14 cellular contexts compared by ENCODE assay signal in genomic region chr16:89277049-89277448, GRCh38. TPM values are rescaled to one million over a fixed set of nuclear protein-coding genes. Genes with fewer than 3 reads are reported as not detected.
DNase-seq lines count a peak whose midpoint lies in the region; ATAC-seq and TF ChIP-seq lines count a peak whose summit lies in the region.
"Had no signal": no experiment of that assay in that cellular context is flagged by ENCODE, and none has a peak within 500 bp of the region (broad histone marks: within the 10 kb centered on the region; RNA-seq: fewer than 3 reads in every experiment).

No MANE protein-coding gene starts in this region.

- peaks cover 35% of the 10 kb centered on the region for H3K36me3 Mint-ChIP-seq in activated CD4-positive, alpha-beta T cell treated with anti-CD3 and anti-CD28 coated beads for 36 hours (ENCODE audit: low read depth)
- peaks cover 61% of the 10 kb centered on the region for H3K36me3 Mint-ChIP-seq in CD4-positive, alpha-beta T cell (ENCODE audit: low read depth)
- H3K36me3 Mint-ChIP-seq in activated CD8-positive, alpha-beta T cell treated with anti-CD3 and anti-CD28 coated beads for 36 hours (ENCODE audit: low read depth) = peaks cover 33% of the 10 kb centered on the region
- peaks cover 10% of the 10 kb centered on the region for H3K36me3 Mint-ChIP-seq in glutamatergic neuron (ENCODE audit: unreplicated experiment)

- no peak for DNase-seq in activated CD4-positive, alpha-beta T cell treated with anti-CD3 and anti-CD28 coated beads for 36 hours
- no peak for DNase-seq in activated CD4-positive, alpha-beta T cell treated with anti-CD3 and anti-CD28 coated beads for 4 hours
- DNase-seq in CD4-positive, alpha-beta T cell = no peak
- DNase-seq in activated CD8-positive, alpha-beta T cell treated with anti-CD3 and anti-CD28 coated beads for 36 hours = no peak
- DNase-seq in glutamatergic neuron = no peak
- no peak for DNase-seq in NCI-H1436 treated with DMSO at 0.1 percent for 48 hours (lab: John Stamatoyannopoulos, UW)
- DNase-seq in NCI-H1417 (lab: John Stamatoyannopoulos, UW) = no peak
- DNase-seq in T-helper 9 cell = no peak
- DNase-seq: Caco-2, Karpas-422, NCI-H2029, NCI-H510A treated with DMSO at 0.1 percent for 48 hours had no signal

- no peak overlapping the region for H3K27ac ChIP-seq in CD4-positive, alpha-beta T cell (ENCODE audit: low read depth, low read length)
- H3K27ac ChIP-seq: 22Rv1, C4-2B had no signal

- H3K4me3 Mint-ChIP-seq in activated CD4-positive, alpha-beta T cell treated with anti-CD3 and anti-CD28 coated beads for 36 hours = no peak overlapping the region
- no peak overlapping the region for H3K4me3 Mint-ChIP-seq in CD4-positive, alpha-beta T cell
- H3K4me3 Mint-ChIP-seq in activated CD8-positive, alpha-beta T cell treated with anti-CD3 and anti-CD28 coated beads for 36 hours = no peak overlapping the region
- H3K4me3 Mint-ChIP-seq in glutamatergic neuron (ENCODE audit: unreplicated experiment) = peak overlapping the region; percentile 17

- no peaks in the 10 kb centered on the region for H3K9me3 ChIP-seq in CD4-positive, alpha-beta T cell (ENCODE audit: control insufficient read depth, low read length)
- H3K9me3 ChIP-seq: Caco-2 had no signal

- CTCF ChIA-PET in activated CD4-positive, alpha-beta T cell treated with anti-CD3 and anti-CD28 coated beads for 36 hours (lab: Charles Lee) = no interaction called here
- CTCF ChIA-PET in CD4-positive, alpha-beta T cell (lab: Charles Lee) = interaction anchor here (1.2 kb wide), 1 partner anchor 22 kb away, joined by 4 read pairs; no protein-coding TSS in a partner anchor
- CTCF ChIA-PET in activated CD8-positive, alpha-beta T cell treated with anti-CD3 and anti-CD28 coated beads for 36 hours (lab: Charles Lee) = no interaction called here

- peak overlapping the region; percentile 24 for H3K27ac Mint-ChIP-seq in activated CD4-positive, alpha-beta T cell treated with anti-CD3 and anti-CD28 coated beads for 36 hours
- peak overlapping the region; percentile 36 for H3K27ac Mint-ChIP-seq in CD4-positive, alpha-beta T cell
- peak overlapping the region; percentile 13 for H3K27ac Mint-ChIP-seq in activated CD8-positive, alpha-beta T cell treated with anti-CD3 and anti-CD28 coated beads for 36 hours
- H3K27ac Mint-ChIP-seq in glutamatergic neuron (ENCODE audit: unreplicated experiment) = peak overlapping the region; percentile 48

- H3K27me3 ChIP-seq in CD4-positive, alpha-beta T cell (ENCODE audit: control insufficient read depth, insufficient read depth, low read length) = no peaks in the 10 kb centered on the region

- no peaks in the 10 kb centered on the region for H3K9me3 Mint-ChIP-seq in activated CD4-positive, alpha-beta T cell treated with anti-CD3 and anti-CD28 coated beads for 36 hours (ENCODE audit: low read depth)
- no peaks in the 10 kb centered on the region for H3K9me3 Mint-ChIP-seq in CD4-positive, alpha-beta T cell
- no peaks in the 10 kb centered on the region for H3K9me3 Mint-ChIP-seq in activated CD8-positive, alpha-beta T cell treated with anti-CD3 and anti-CD28 coated beads for 36 hours
- peaks cover 25% of the 10 kb centered on the region for H3K9me3 Mint-ChIP-seq in glutamatergic neuron (ENCODE audit: unreplicated experiment)

- no peaks in the 10 kb centered on the region for H3K27me3 Mint-ChIP-seq in activated CD4-positive, alpha-beta T cell treated with anti-CD3 and anti-CD28 coated beads for 36 hours
- H3K27me3 Mint-ChIP-seq in CD4-positive, alpha-beta T cell = no peaks in the 10 kb centered on the region
- no peaks in the 10 kb centered on the region for H3K27me3 Mint-ChIP-seq in activated CD8-positive, alpha-beta T cell treated with anti-CD3 and anti-CD28 coated beads for 36 hours
- H3K27me3 Mint-ChIP-seq in glutamatergic neuron (ENCODE audit: unreplicated experiment) = peaks cover 15% of the 10 kb centered on the region

- no peaks in the 10 kb centered on the region for H3K4me1 Mint-ChIP-seq in activated CD4-positive, alpha-beta T cell treated with anti-CD3 and anti-CD28 coated beads for 36 hours
- no peaks in the 10 kb centered on the region for H3K4me1 Mint-ChIP-seq in CD4-positive, alpha-beta T cell (ENCODE audit: low read depth)
- H3K4me1 Mint-ChIP-seq in activated CD8-positive, alpha-beta T cell treated with anti-CD3 and anti-CD28 coated beads for 36 hours (ENCODE audit: low read depth) = no peaks in the 10 kb centered on the region
- H3K4me1 Mint-ChIP-seq in glutamatergic neuron (ENCODE audit: low read depth, unreplicated experiment) = peaks cover 1% of the 10 kb centered on the region

- no peak for ATAC-seq in activated CD4-positive, alpha-beta T cell treated with anti-CD3 and anti-CD28 coated beads for 36 hours
- no peak for ATAC-seq in CD4-positive, alpha-beta T cell (ENCODE audit: poor library complexity)
- ATAC-seq in activated CD8-positive, alpha-beta T cell treated with anti-CD3 and anti-CD28 coated beads for 36 hours = no peak

- POLR2A ChIA-PET in activated CD4-positive, alpha-beta T cell treated with anti-CD3 and anti-CD28 coated beads for 36 hours (lab: Charles Lee) = no interaction called here
- POLR2A ChIA-PET in CD4-positive, alpha-beta T cell (lab: Charles Lee) = no interaction called here
- POLR2A ChIA-PET in activated CD8-positive, alpha-beta T cell treated with anti-CD3 and anti-CD28 coated beads for 36 hours (lab: Charles Lee) = no interaction called here

- intact Hi-C loops in activated CD4-positive, alpha-beta T cell treated with anti-CD3 and anti-CD28 coated beads for 36 hours (cut with DNase I, micrococcal nuclease) = no loop called here
- intact Hi-C loops in CD4-positive, alpha-beta T cell (cut with DNase I, micrococcal nuclease) = no loop called here
- intact Hi-C loops in activated CD8-positive, alpha-beta T cell treated with anti-CD3 and anti-CD28 coated beads for 36 hours (cut with micrococcal nuclease) = no loop called here

- no peak for TF ChIP-seq CTCF in CD4-positive, alpha-beta T cell (IDR thresholded peaks at IDR 0.05)
- TF ChIP-seq CTCF in activated CD8-positive, alpha-beta T cell treated with anti-CD3 and anti-CD28 coated beads for 36 hours (IDR thresholded peaks at IDR 0.05) = no peak
- TF ChIP-seq CTCF in glutamatergic neuron (IDR thresholded peaks at IDR 0.05; ENCODE audit: partially characterized antibody, unreplicated experiment) = no peak

RNA-seq across cellular contexts. Expression of gene ZNF778, which starts 59.5 kb away (rescaled TPM):
- total RNA-seq in activated CD4-positive, alpha-beta T cell treated with anti-CD3 and anti-CD28 coated beads for 36 hours = 1 to 10 TPM; 4.7 to 5.0 TPM
- total RNA-seq in CD4-positive, alpha-beta T cell = 1 to 10 TPM; 4.0 to 6.7 TPM
- total RNA-seq in activated CD8-positive, alpha-beta T cell treated with anti-CD3 and anti-CD28 coated beads for 36 hours = 1 to 10 TPM; 4.3 to 6.2 TPM
- total RNA-seq in glutamatergic neuron (ENCODE audit: unreplicated experiment) = 36.2 TPM
